In genomic region chr5:166370928-166371690, GRCh38 we compare ENCODE assay signal across 12 cellular contexts.
DNase-seq lines count a peak whose midpoint lies in the region; ATAC-seq, FAIRE-seq and TF ChIP-seq lines count a peak whose summit lies in the region.
"Had no signal": no experiment of that assay in that cellular context is flagged by ENCODE, and none has a peak within 500 bp of the region (broad histone marks: within the 10 kb centered on the region; RNA-seq: fewer than 3 reads in every experiment).

No MANE protein-coding gene starts in this region.

- H3K9me3 ChIP-seq in tibial artery: no peaks in the 10 kb centered on the region

- ATAC-seq in activated T-cell treated with anti-CD3 and anti-CD28 coated beads, Interleukin-2, amount 50 U/mL, for 4 hours: no peak
- no peak for ATAC-seq in natural killer cell treated with Interleukin-12 subunit alpha and Interleukin-12 subunit beta and Interleukin-15 and Interleukin-18, amount 100 ng/mL, for 72 hours
- no peak for ATAC-seq in HG03025 (IDR thresholded peaks at IDR 0.05; ENCODE audit: low FRiP score, unreplicated experiment)

- H3K36me3 ChIP-seq in tibial artery: no peaks in the 10 kb centered on the region

- H3K27me3 ChIP-seq in tibial artery: no peaks in the 10 kb centered on the region

- H3K4me3 ChIP-seq in fibroblast of villous mesenchyme (ENCODE audit: low read depth, low read length) (peak overlapping the region; percentile 48), tibial artery (peak overlapping the region; percentile 41 to 51)

- no peak for DNase-seq in activated T-cell treated with anti-CD3 and anti-CD28 coated beads, Interleukin-2, amount 50 U/mL, for 4 hours
- DNase-seq in activated T-cell treated with anti-CD3 and anti-CD28 coated beads for 4 hours: no peak
- peak; percentile 13 for DNase-seq in RCC 7860 (ENCODE audit: low spot score)
- DNase-seq in fibroblast of villous mesenchyme (ENCODE audit: low read depth): peak; percentile 62
- no peak for DNase-seq in tibial artery
- DNase-seq in stimulated activated CD8-positive, alpha-beta memory T cell treated with anti-CD3 and anti-CD28 coated beads, Interleukin-4, amount 100 ng/mL, for 48 hours: no peak
- no peak for DNase-seq in natural killer cell treated with Interleukin-12 subunit alpha and Interleukin-12 subunit beta and Interleukin-15 and Interleukin-18, amount 100 ng/mL, for 72 hours (ENCODE audit: low spot score)
- DNase-seq: CD4-positive, CD25-positive, alpha-beta regulatory T cell; NCI-H524 treated with DMSO at 0.1 percent for 48 hours had no signal

- H3K27me3 Mint-ChIP-seq in activated T-cell treated with anti-CD3 and anti-CD28 coated beads, Interleukin-2, amount 50 U/mL, for 4 hours (ENCODE audit: low read depth): no peaks in the 10 kb centered on the region
- no peaks in the 10 kb centered on the region for H3K27me3 Mint-ChIP-seq in natural killer cell treated with Interleukin-12 subunit alpha and Interleukin-12 subunit beta and Interleukin-15 and Interleukin-18, amount 100 ng/mL, for 72 hours
- H3K27me3 Mint-ChIP-seq: CD4-positive, CD25-positive, alpha-beta regulatory T cell had no signal

- TF ChIP-seq CTCF in fibroblast of villous mesenchyme (IDR thresholded peaks at IDR 0.05; ENCODE audit: insufficient read depth, low read depth, low read length): no peak
- no peak for TF ChIP-seq CTCF in tibial artery (IDR thresholded peaks at IDR 0.05)

- no peaks in the 10 kb centered on the region for H3K36me3 Mint-ChIP-seq in activated T-cell treated with anti-CD3 and anti-CD28 coated beads, Interleukin-2, amount 50 U/mL, for 4 hours (ENCODE audit: insufficient read depth)
- H3K36me3 Mint-ChIP-seq in natural killer cell treated with Interleukin-12 subunit alpha and Interleukin-12 subunit beta and Interleukin-15 and Interleukin-18, amount 100 ng/mL, for 72 hours: no peaks in the 10 kb centered on the region
- H3K36me3 Mint-ChIP-seq: CD4-positive, CD25-positive, alpha-beta regulatory T cell had no signal

- H3K4me1 ChIP-seq in tibial artery: no peaks in the 10 kb centered on the region

- H3K27ac Mint-ChIP-seq in natural killer cell treated with Interleukin-12 subunit alpha and Interleukin-12 subunit beta and Interleukin-15 and Interleukin-18, amount 100 ng/mL, for 72 hours: no peak overlapping the region
- H3K27ac Mint-ChIP-seq: CD4-positive, CD25-positive, alpha-beta regulatory T cell had no signal

- H3K4me1 Mint-ChIP-seq in activated T-cell treated with anti-CD3 and anti-CD28 coated beads, Interleukin-2, amount 50 U/mL, for 4 hours (ENCODE audit: low read depth): peaks cover 2% of the 10 kb centered on the region
- no peaks in the 10 kb centered on the region for H3K4me1 Mint-ChIP-seq in natural killer cell treated with Interleukin-12 subunit alpha and Interleukin-12 subunit beta and Interleukin-15 and Interleukin-18, amount 100 ng/mL, for 72 hours (ENCODE audit: low read depth in 2 of 2)
- H3K4me1 Mint-ChIP-seq: CD4-positive, CD25-positive, alpha-beta regulatory T cell had no signal

- H3K27ac ChIP-seq in tibial artery: no peak overlapping the region

- H3K4me3 Mint-ChIP-seq in activated T-cell treated with anti-CD3 and anti-CD28 coated beads, Interleukin-2, amount 50 U/mL, for 4 hours: peak overlapping the region; percentile 16
- no peak overlapping the region for H3K4me3 Mint-ChIP-seq in natural killer cell treated with Interleukin-12 subunit alpha and Interleukin-12 subunit beta and Interleukin-15 and Interleukin-18, amount 100 ng/mL, for 72 hours
- H3K4me3 Mint-ChIP-seq: CD4-positive, CD25-positive, alpha-beta regulatory T cell; neural crest cell had no signal

- intact Hi-C loops in tibial artery (cut with DNase I; ENCODE audit: low total_unique reads): no loop called here

- no peaks in the 10 kb centered on the region for H3K9me3 Mint-ChIP-seq in activated T-cell treated with anti-CD3 and anti-CD28 coated beads, Interleukin-2, amount 50 U/mL, for 4 hours
- H3K9me3 Mint-ChIP-seq in natural killer cell treated with Interleukin-12 subunit alpha and Interleukin-12 subunit beta and Interleukin-15 and Interleukin-18, amount 100 ng/mL, for 72 hours: peaks cover 12% of the 10 kb centered on the region
- H3K9me3 Mint-ChIP-seq: neural crest cell had no signal

- FAIRE-seq in RCC 7860 (lab: Jason Lieb, UNC): no peak
- FAIRE-seq: endothelial cell of umbilical vein had no signal

Comparison
In these comparisons a context has a peak if more than half of its experiments do, and no peak if none do; other contexts are left out.
1. DNase-seq: peak in RCC 7860 (single experiment) and fibroblast of villous mesenchyme (single experiment); none in activated T-cell treated with anti-CD3 and anti-CD28 coated beads, Interleukin-2, amount 50 U/mL, for 4 hours (single experiment), activated T-cell treated with anti-CD3 and anti-CD28 coated beads for 4 hours (single experiment), tibial artery (0 of 2), stimulated activated CD8-positive, alpha-beta memory T cell treated with anti-CD3 and anti-CD28 coated beads, Interleukin-4, amount 100 ng/mL, for 48 hours (single experiment) and natural killer cell treated with Interleukin-12 subunit alpha and Interleukin-12 subunit beta and Interleukin-15 and Interleukin-18, amount 100 ng/mL, for 72 hours (single experiment).